ENCODE assay signal across 14 cellular contexts in genomic region chr3:194875581-194876402, GRCh38.
DNase-seq lines count a peak whose midpoint lies in the region; ATAC-seq and TF ChIP-seq lines count a peak whose summit lies in the region.
"Had no signal": no experiment of that assay in that cellular context is flagged by ENCODE, and none has a peak within 500 bp of the region (broad histone marks: within the 10 kb centered on the region; RNA-seq: fewer than 3 reads in every experiment).

No MANE protein-coding gene starts in this region.

- H3K27ac ChIP-seq in OCI-LY7 (ENCODE audit: low read depth, low read length, poor library complexity, severe bottlenecking), result no peak overlapping the region
- H3K27ac ChIP-seq: KMS-11 had no signal

- intact Hi-C loops in dendritic cell treated with granulocyte-macrophage colony-stimulating factor and Interleukin-4, amounts not matched to agents 40 ng/mL and 50 ng/mL, for 4 days (cut with micrococcal nuclease), result no loop called here
- intact Hi-C loops in OCI-LY7 (cut with micrococcal nuclease; ENCODE audit: unreplicated experiment), result loop anchor here (10.0 kb wide), 1 partner anchor 191 kb away; the partner anchor contains the start of gene FAM43A

- no peaks in the 10 kb centered on the region for H3K79me2 ChIP-seq in OCI-LY7 (ENCODE audit: insufficient read depth, low read depth, low read length)

- H3K9me2 ChIP-seq in OCI-LY7 (ENCODE audit: insufficient read depth, low read length), result no peaks in the 10 kb centered on the region

- POLR2A ChIA-PET in OCI-LY7 (lab: Charles Lee), result no interaction called here

- H3K27ac Mint-ChIP-seq in activated CD8-positive, alpha-beta memory T cell treated with anti-CD3 and anti-CD28 coated beads, Interleukin-2, amount 10 ng/mL, durations not matched to agents 7 days and 5 days, result no peak overlapping the region
- H3K27ac Mint-ChIP-seq in dendritic cell treated with granulocyte-macrophage colony-stimulating factor and Interleukin-4, amounts not matched to agents 40 ng/mL and 50 ng/mL, for 4 days, result peak overlapping the region; percentile 22
- H3K27ac Mint-ChIP-seq in glutamatergic neuron (ENCODE audit: unreplicated experiment) (peak overlapping the region; percentile 63), type B pancreatic cell (no peak overlapping the region)

- H3K36me3 Mint-ChIP-seq in activated CD8-positive, alpha-beta memory T cell treated with anti-CD3 and anti-CD28 coated beads, Interleukin-2, amount 10 ng/mL, durations not matched to agents 7 days and 5 days, result no peaks in the 10 kb centered on the region
- H3K36me3 Mint-ChIP-seq in dendritic cell treated with granulocyte-macrophage colony-stimulating factor and Interleukin-4, amounts not matched to agents 40 ng/mL and 50 ng/mL, for 4 days (ENCODE audit: low read depth), result no peaks in the 10 kb centered on the region
- H3K36me3 Mint-ChIP-seq in glutamatergic neuron (ENCODE audit: unreplicated experiment) (no peaks in the 10 kb centered on the region), type B pancreatic cell (peaks cover 3% of the 10 kb centered on the region)

- TF ChIP-seq CTCF in glutamatergic neuron (IDR thresholded peaks at IDR 0.05; ENCODE audit: partially characterized antibody, unreplicated experiment) (no peak), type B pancreatic cell (conservative IDR thresholded peaks at IDR 0.05) (no peak), OCI-LY7 (conservative IDR thresholded peaks at IDR 0.05; ENCODE audit: low read length) (no peak)

- no peak overlapping the region for H2AFZ ChIP-seq in OCI-LY7 (ENCODE audit: low read length)

- H4K20me1 ChIP-seq in OCI-LY7 (ENCODE audit: insufficient read depth, low read length), result no peaks in the 10 kb centered on the region

- H3K4me3 ChIP-seq in OCI-LY7 (ENCODE audit: low read depth, low read length, poor library complexity, severe bottlenecking), result no peak overlapping the region

- H3K4me1 Mint-ChIP-seq in activated CD8-positive, alpha-beta memory T cell treated with anti-CD3 and anti-CD28 coated beads, Interleukin-2, amount 10 ng/mL, durations not matched to agents 7 days and 5 days, result peaks cover 6% of the 10 kb centered on the region
- peaks cover 71% of the 10 kb centered on the region for H3K4me1 Mint-ChIP-seq in dendritic cell treated with granulocyte-macrophage colony-stimulating factor and Interleukin-4, amounts not matched to agents 40 ng/mL and 50 ng/mL, for 4 days (ENCODE audit: low read depth)
- H3K4me1 Mint-ChIP-seq in glutamatergic neuron (ENCODE audit: low read depth, unreplicated experiment) (peaks cover 76% of the 10 kb centered on the region), type B pancreatic cell (ENCODE audit: unreplicated experiment) (peaks cover 28% of the 10 kb centered on the region)

- no peaks in the 10 kb centered on the region for H3K9me3 Mint-ChIP-seq in activated CD8-positive, alpha-beta memory T cell treated with anti-CD3 and anti-CD28 coated beads, Interleukin-2, amount 10 ng/mL, durations not matched to agents 7 days and 5 days (ENCODE audit: low read depth)
- H3K9me3 Mint-ChIP-seq in dendritic cell treated with granulocyte-macrophage colony-stimulating factor and Interleukin-4, amounts not matched to agents 40 ng/mL and 50 ng/mL, for 4 days, result no peaks in the 10 kb centered on the region
- H3K9me3 Mint-ChIP-seq in glutamatergic neuron (ENCODE audit: unreplicated experiment), result peaks cover 14% of the 10 kb centered on the region
- no peaks in the 10 kb centered on the region for H3K9me3 Mint-ChIP-seq in type B pancreatic cell

- H3K27me3 Mint-ChIP-seq in activated CD8-positive, alpha-beta memory T cell treated with anti-CD3 and anti-CD28 coated beads, Interleukin-2, amount 10 ng/mL, durations not matched to agents 7 days and 5 days, result peaks cover 7% of the 10 kb centered on the region
- H3K27me3 Mint-ChIP-seq in dendritic cell treated with granulocyte-macrophage colony-stimulating factor and Interleukin-4, amounts not matched to agents 40 ng/mL and 50 ng/mL, for 4 days, result peaks cover 2% of the 10 kb centered on the region
- peaks cover 20% of the 10 kb centered on the region for H3K27me3 Mint-ChIP-seq in glutamatergic neuron (ENCODE audit: unreplicated experiment)
- H3K27me3 Mint-ChIP-seq in type B pancreatic cell, result peaks cover 14% of the 10 kb centered on the region

- ATAC-seq in activated CD8-positive, alpha-beta memory T cell treated with anti-CD3 and anti-CD28 coated beads, Interleukin-2, amount 10 ng/mL, durations not matched to agents 7 days and 5 days, result no peak

- no TSS peak for BruUV-seq in OCI-LY7 (replicated peaks; lab: Mats Ljungman, UMichigan)

- no peaks in the 10 kb centered on the region for H3K9me3 ChIP-seq in OCI-LY7 (ENCODE audit: low read length)

- CTCF ChIA-PET in activated CD8-positive, alpha-beta memory T cell treated with anti-CD3 and anti-CD28 coated beads, Interleukin-2, amount 10 ng/mL, durations not matched to agents 7 days and 5 days (lab: Charles Lee), result no interaction called here
- CTCF ChIA-PET in OCI-LY7 (lab: Charles Lee; ENCODE audit: unreplicated experiment), result no interaction called here

- H3K4me3 Mint-ChIP-seq in activated CD8-positive, alpha-beta memory T cell treated with anti-CD3 and anti-CD28 coated beads, Interleukin-2, amount 10 ng/mL, durations not matched to agents 7 days and 5 days, result no peak overlapping the region
- H3K4me3 Mint-ChIP-seq in dendritic cell treated with granulocyte-macrophage colony-stimulating factor and Interleukin-4, amounts not matched to agents 40 ng/mL and 50 ng/mL, for 4 days, result no peak overlapping the region
- H3K4me3 Mint-ChIP-seq in glutamatergic neuron (ENCODE audit: unreplicated experiment) (peak overlapping the region; percentile 22), type B pancreatic cell (no peak overlapping the region)

- no peaks in the 10 kb centered on the region for H3K36me3 ChIP-seq in OCI-LY7 (ENCODE audit: insufficient read depth, low read length)

- DNase-seq in activated CD8-positive, alpha-beta memory T cell treated with anti-CD3 and anti-CD28 coated beads, Interleukin-2, amount 10 ng/mL, durations not matched to agents 7 days and 5 days, result peak; percentile 9
- no peak for DNase-seq in activated CD8-positive, alpha-beta memory T cell treated with anti-CD3 and anti-CD28 coated beads, Interleukin-2, amount 50 U/mL, for 4 hours
- DNase-seq in glutamatergic neuron (peak; percentile 44), type B pancreatic cell (ENCODE audit: extremely low spot score, unreplicated experiment) (peak; percentile 43), epidermal melanocyte (ENCODE audit: insufficient read length, low spot score) (no peak), NCI-H1417 (lab: John Stamatoyannopoulos, UW) (no peak), OCI-LY7 (ENCODE audit: low spot score) (no peak)
- DNase-seq: C1 segment of cervical spinal cord, GOT3, NCI-H1092, NCI-H69, RPMI8226 had no signal

- peaks cover 11% of the 10 kb centered on the region for H3K4me1 ChIP-seq in OCI-LY7 (ENCODE audit: insufficient read depth, low read length, poor library complexity, severe bottlenecking)

- no peak overlapping the region for H3K4me2 ChIP-seq in OCI-LY7 (ENCODE audit: low read length)
- H3K4me2 ChIP-seq: KMS-11 had no signal

Comparison
In these comparisons a context has a peak if more than half of its experiments do, and no peak if none do; other contexts are left out.
1. DNase-seq: peak in activated CD8-positive, alpha-beta memory T cell treated with anti-CD3 and anti-CD28 coated beads, Interleukin-2, amount 10 ng/mL, durations not matched to agents 7 days and 5 days (single experiment), glutamatergic neuron (single experiment) and type B pancreatic cell (single experiment); none in activated CD8-positive, alpha-beta memory T cell treated with anti-CD3 and anti-CD28 coated beads, Interleukin-2, amount 50 U/mL, for 4 hours (single experiment), epidermal melanocyte (single experiment), NCI-H1417 (0 of 3) and OCI-LY7 (single experiment).
2. H3K27ac Mint-ChIP-seq: peak in dendritic cell treated with granulocyte-macrophage colony-stimulating factor and Interleukin-4, amounts not matched to agents 40 ng/mL and 50 ng/mL, for 4 days (single experiment) and glutamatergic neuron (single experiment); none in activated CD8-positive, alpha-beta memory T cell treated with anti-CD3 and anti-CD28 coated beads, Interleukin-2, amount 10 ng/mL, durations not matched to agents 7 days and 5 days (single experiment) and type B pancreatic cell (single experiment).